Comparison of ENCODE assay signal across 8 cellular contexts in the genomic region with DNA sequence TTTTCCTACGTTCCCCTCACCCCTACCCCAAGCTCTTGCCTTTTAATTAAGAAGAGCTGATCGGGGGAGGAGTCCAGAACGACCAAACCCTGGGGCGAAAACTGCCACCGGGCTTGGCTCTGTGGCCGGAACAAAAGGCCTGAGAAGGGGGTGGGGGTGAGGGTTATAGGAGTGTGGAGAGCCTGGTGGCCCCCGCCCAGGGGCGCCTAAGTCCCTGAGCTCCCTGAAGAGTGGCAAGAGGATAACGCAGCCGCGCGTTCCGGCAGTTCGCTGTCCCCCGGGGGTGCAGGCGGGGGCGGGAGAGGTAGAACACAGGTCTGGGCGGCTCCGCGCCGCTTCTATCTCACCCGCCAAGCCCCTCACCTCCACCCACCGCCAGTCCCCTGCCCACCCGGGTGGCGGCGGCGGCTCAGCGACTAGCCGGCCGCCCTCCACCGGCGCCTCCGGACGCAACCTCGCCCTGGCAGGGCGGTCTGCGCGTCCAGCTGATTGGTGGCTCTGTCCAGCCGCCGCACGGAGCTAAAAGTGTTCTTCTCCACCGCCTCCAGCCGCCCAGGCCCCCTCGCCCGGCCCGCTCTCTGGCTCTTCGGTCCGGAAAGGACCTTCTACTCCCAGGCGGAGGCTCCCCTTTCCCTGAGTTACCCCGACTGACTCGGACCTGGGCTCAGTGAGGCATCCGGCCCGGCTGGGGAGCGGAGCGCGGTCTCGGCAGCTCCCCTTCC. TPM values are rescaled to one million over a fixed set of nuclear protein-coding genes. Genes with fewer than 3 reads are reported as not detected.
DNase-seq lines count a peak whose midpoint lies in the region; ATAC-seq and TF ChIP-seq lines count a peak whose summit lies in the region.

No MANE protein-coding gene starts in this region.

- no peak for TF ChIP-seq POLR2A in uterus (IDR thresholded peaks at IDR 0.05)

- TF ChIP-seq CTCF in MCF 10A (IDR thresholded peaks at IDR 0.05; ENCODE audit: unreplicated experiment) (no peak), uterus (IDR thresholded peaks at IDR 0.05) (no peak), GM13977 (IDR thresholded peaks at IDR 0.05; ENCODE audit: extremely low read depth, insufficient read depth, missing control alignments) (no peak)

- H3K36me3 ChIP-seq in uterus, result no peaks in the 10 kb centered on the region

- peaks cover 0 to 8% of the 10 kb centered on the region in 2 donors for H3K4me1 ChIP-seq in uterus

- peaks cover 3 to 13% of the 10 kb centered on the region in 2 donors for H3K9me3 Mint-ChIP-seq in activated T-cell treated with anti-CD3 and anti-CD28 coated beads, Interleukin-2, amount 50 U/mL, for 72 hours
- peaks cover 14% of the 10 kb centered on the region for H3K9me3 Mint-ChIP-seq in activated T-cell treated with anti-CD3 and anti-CD28 coated beads, Interleukin-2, amount 50 U/mL, for 4 hours
- H3K9me3 Mint-ChIP-seq in MCF 10A (ENCODE audit: unreplicated experiment), result no peaks in the 10 kb centered on the region
- H3K9me3 Mint-ChIP-seq in activated T-helper 2 cell treated with anti-CD3 and anti-CD28 coated beads, Interferon-gamma antibody, Interleukin-2, Interleukin-4, amounts not matched to agents 10 μg/mL and 5 μg/mL and 100 μg/mL, durations not matched to agents 14 hours and 24 hours and 36 hours, result peaks cover 11% of the 10 kb centered on the region

- ATAC-seq in activated T-cell treated with anti-CD3 and anti-CD28 coated beads, Interleukin-2, amount 50 U/mL, for 72 hours (replicated peaks in 1 of 2), result no peak
- ATAC-seq in activated T-cell treated with anti-CD3 and anti-CD28 coated beads, Interleukin-2, amount 50 U/mL, for 4 hours, result no peak
- peak; percentile 72 for ATAC-seq in left colon

- BruUV-seq in MCF 10A (replicated peaks; lab: Mats Ljungman, UMichigan), result TSS peak; percentile 95

- H3K9me3 ChIP-seq in uterus, result no peaks in the 10 kb centered on the region

- peak overlapping the region; percentile 2 to 16 for H3K4me3 ChIP-seq in uterus

- peaks cover 3 to 14% of the 10 kb centered on the region in 2 donors for H3K36me3 Mint-ChIP-seq in activated T-cell treated with anti-CD3 and anti-CD28 coated beads, Interleukin-2, amount 50 U/mL, for 72 hours (ENCODE audit: insufficient read depth in 2 of 2)
- no peaks in the 10 kb centered on the region for H3K36me3 Mint-ChIP-seq in activated T-cell treated with anti-CD3 and anti-CD28 coated beads, Interleukin-2, amount 50 U/mL, for 4 hours (ENCODE audit: insufficient read depth)
- H3K36me3 Mint-ChIP-seq in MCF 10A (ENCODE audit: insufficient read depth, unreplicated experiment), result no peaks in the 10 kb centered on the region
- no peaks in the 10 kb centered on the region for H3K36me3 Mint-ChIP-seq in activated T-helper 2 cell treated with anti-CD3 and anti-CD28 coated beads, Interferon-gamma antibody, Interleukin-2, Interleukin-4, amounts not matched to agents 10 μg/mL and 5 μg/mL and 100 μg/mL, durations not matched to agents 14 hours and 24 hours and 36 hours (ENCODE audit: low read depth)

- peaks cover 9% of the 10 kb centered on the region for H3K4me1 Mint-ChIP-seq in activated T-cell treated with anti-CD3 and anti-CD28 coated beads, Interleukin-2, amount 50 U/mL, for 72 hours (ENCODE audit: low read depth)
- H3K4me1 Mint-ChIP-seq in activated T-cell treated with anti-CD3 and anti-CD28 coated beads, Interleukin-2, amount 50 U/mL, for 4 hours (ENCODE audit: low read depth), result peaks cover 2% of the 10 kb centered on the region
- H3K4me1 Mint-ChIP-seq in MCF 10A (ENCODE audit: insufficient read depth, unreplicated experiment), result peaks cover 14% of the 10 kb centered on the region
- H3K4me1 Mint-ChIP-seq in activated T-helper 2 cell treated with anti-CD3 and anti-CD28 coated beads, Interferon-gamma antibody, Interleukin-2, Interleukin-4, amounts not matched to agents 10 μg/mL and 5 μg/mL and 100 μg/mL, durations not matched to agents 14 hours and 24 hours and 36 hours (ENCODE audit: low read depth), result peaks cover 3% of the 10 kb centered on the region

- H3K27ac Mint-ChIP-seq in activated T-cell treated with anti-CD3 and anti-CD28 coated beads, Interleukin-2, amount 50 U/mL, for 72 hours, result no peak overlapping the region
- peak overlapping the region; percentile 89 for H3K27ac Mint-ChIP-seq in MCF 10A (ENCODE audit: low read depth, unreplicated experiment)
- H3K27ac Mint-ChIP-seq in activated T-helper 2 cell treated with anti-CD3 and anti-CD28 coated beads, Interferon-gamma antibody, Interleukin-2, Interleukin-4, amounts not matched to agents 10 μg/mL and 5 μg/mL and 100 μg/mL, durations not matched to agents 14 hours and 24 hours and 36 hours, result no peak overlapping the region

- peaks cover 55% of the 10 kb centered on the region for H3K27me3 Mint-ChIP-seq in activated T-cell treated with anti-CD3 and anti-CD28 coated beads, Interleukin-2, amount 50 U/mL, for 72 hours (ENCODE audit: low read depth)
- H3K27me3 Mint-ChIP-seq in activated T-cell treated with anti-CD3 and anti-CD28 coated beads, Interleukin-2, amount 50 U/mL, for 4 hours (ENCODE audit: low read depth), result peaks cover 62% of the 10 kb centered on the region
- H3K27me3 Mint-ChIP-seq in MCF 10A (ENCODE audit: insufficient read depth, unreplicated experiment), result peaks cover 15% of the 10 kb centered on the region
- H3K27me3 Mint-ChIP-seq in activated T-helper 2 cell treated with anti-CD3 and anti-CD28 coated beads, Interferon-gamma antibody, Interleukin-2, Interleukin-4, amounts not matched to agents 10 μg/mL and 5 μg/mL and 100 μg/mL, durations not matched to agents 14 hours and 24 hours and 36 hours (ENCODE audit: low read depth), result peaks cover 61% of the 10 kb centered on the region

- peaks cover 0 to 44% of the 10 kb centered on the region in 2 donors for H3K27me3 ChIP-seq in uterus

- POLR2A ChIA-PET in MCF 10A (lab: Yijun Ruan, JAX), result interaction anchor here (0.6 to 5.2 kb wide), 23 partner anchors 8 to 1132 kb away, joined by 3 to 73 read pairs (median 3); a partner anchor contains a TSS

- H3K27ac ChIP-seq in uterus, result no peak overlapping the region

- DNase-seq in activated T-cell treated with anti-CD3 and anti-CD28 coated beads, Interleukin-2, amount 50 U/mL, for 72 hours, result no peak
- no peak for DNase-seq in activated T-cell treated with anti-CD3 and anti-CD28 coated beads, Interleukin-2, amount 50 U/mL, for 4 hours
- DNase-seq in MCF 10A (ENCODE audit: unreplicated experiment) (peak; percentile 55), left colon (peak in 1 of 2 donors; percentile 33), uterus (no peak), GM13977 (ENCODE audit: low spot score) (no peak), DMS153 treated with DMSO at 0.1 percent for 48 hours (lab: John Stamatoyannopoulos, UW; ENCODE audit: unreplicated experiment) (no peak)
- DNase-seq in activated T-helper 2 cell treated with anti-CD3 and anti-CD28 coated beads, Interferon-gamma antibody, Interleukin-2, Interleukin-4, amounts not matched to agents 10 μg/mL and 5 μg/mL and 100 μg/mL, durations not matched to agents 14 hours and 24 hours and 36 hours (ENCODE audit: low spot score), result no peak

- CTCF ChIA-PET in MCF 10A (lab: Yijun Ruan, JAX), result interaction anchor here (0.5 to 5.9 kb wide), 18 partner anchors 9 to 814 kb away, joined by 3 to 90 read pairs (median 3); a partner anchor contains a TSS

- in situ Hi-C loops in GM13977 (cut with MboI; ENCODE audit: low pct_unique_long_range_greater_than_20kb, low sequenced_read_pairs, unreplicated experiment), result loop anchor here (25.0 kb wide), 2 partner anchors 818 to 1618 kb away; no protein-coding TSS in a partner anchor

- peak overlapping the region; percentile 5 to 56 for H3K4me3 Mint-ChIP-seq in activated T-cell treated with anti-CD3 and anti-CD28 coated beads, Interleukin-2, amount 50 U/mL, for 72 hours
- H3K4me3 Mint-ChIP-seq in activated T-cell treated with anti-CD3 and anti-CD28 coated beads, Interleukin-2, amount 50 U/mL, for 4 hours, result no peak overlapping the region
- H3K4me3 Mint-ChIP-seq in MCF 10A (ENCODE audit: unreplicated experiment), result peak overlapping the region; percentile 81
- H3K4me3 Mint-ChIP-seq in activated T-helper 2 cell treated with anti-CD3 and anti-CD28 coated beads, Interferon-gamma antibody, Interleukin-2, Interleukin-4, amounts not matched to agents 10 μg/mL and 5 μg/mL and 100 μg/mL, durations not matched to agents 14 hours and 24 hours and 36 hours (ENCODE audit: low read depth), result no peak overlapping the region

- intact Hi-C loops in MCF 10A (cut with micrococcal nuclease), result loop anchor here (1.0 to 10.0 kb wide), 6 partner anchors 116 to 1438 kb away; a partner anchor contains a TSS
- intact Hi-C loops in left colon (cut with DNase I, micrococcal nuclease), result no loop called here
- intact Hi-C loops in uterus (cut with DNase I; ENCODE audit: low total_unique reads), result no loop called here
- intact Hi-C loops in activated T-helper 2 cell treated with anti-CD3 and anti-CD28 coated beads, Interferon-gamma antibody, Interleukin-2, Interleukin-4, amounts not matched to agents 10 μg/mL and 5 μg/mL and 100 μg/mL, durations not matched to agents 14 hours and 24 hours and 36 hours (cut with micrococcal nuclease), result no loop called here

RNA-seq across cellular contexts. Expression of a gene that starts 18.8 kb away (rescaled TPM):
- total RNA-seq in activated T-cell treated with anti-CD3 and anti-CD28 coated beads, Interleukin-2, amount 50 U/mL, for 72 hours, result not detected
- under 1 TPM in 1 of 3 donors, not detected in 2; 0.05 TPM for total RNA-seq in activated T-cell treated with anti-CD3 and anti-CD28 coated beads, Interleukin-2, amount 50 U/mL, for 4 hours
- total RNA-seq in MCF 10A (2022), result 2.8 and 6.3 TPM in 2 replicates
- total RNA-seq in left colon, result under 1 TPM; 0.11 to 0.15 TPM
- under 1 TPM in 1 of 4 donors, not detected in 3; 0.83 TPM for total RNA-seq in uterus
- not detected in 2 replicates for total RNA-seq in activated T-helper 2 cell treated with anti-CD3 and anti-CD28 coated beads, Interferon-gamma antibody, Interleukin-2, Interleukin-4, amounts not matched to agents 10 μg/mL and 5 μg/mL and 100 μg/mL, durations not matched to agents 14 hours and 24 hours and 36 hours

Comparison
In these comparisons a context has a peak if more than half of its experiments do, and no peak if none do; other contexts are left out.
1. H3K4me3 Mint-ChIP-seq: peak in activated T-cell treated with anti-CD3 and anti-CD28 coated beads, Interleukin-2, amount 50 U/mL, for 72 hours (2 of 2) and MCF 10A (single experiment); none in activated T-cell treated with anti-CD3 and anti-CD28 coated beads, Interleukin-2, amount 50 U/mL, for 4 hours (single experiment) and activated T-helper 2 cell treated with anti-CD3 and anti-CD28 coated beads, Interferon-gamma antibody, Interleukin-2, Interleukin-4, amounts not matched to agents 10 μg/mL and 5 μg/mL and 100 μg/mL, durations not matched to agents 14 hours and 24 hours and 36 hours (single experiment).